In the genomic region with DNA sequence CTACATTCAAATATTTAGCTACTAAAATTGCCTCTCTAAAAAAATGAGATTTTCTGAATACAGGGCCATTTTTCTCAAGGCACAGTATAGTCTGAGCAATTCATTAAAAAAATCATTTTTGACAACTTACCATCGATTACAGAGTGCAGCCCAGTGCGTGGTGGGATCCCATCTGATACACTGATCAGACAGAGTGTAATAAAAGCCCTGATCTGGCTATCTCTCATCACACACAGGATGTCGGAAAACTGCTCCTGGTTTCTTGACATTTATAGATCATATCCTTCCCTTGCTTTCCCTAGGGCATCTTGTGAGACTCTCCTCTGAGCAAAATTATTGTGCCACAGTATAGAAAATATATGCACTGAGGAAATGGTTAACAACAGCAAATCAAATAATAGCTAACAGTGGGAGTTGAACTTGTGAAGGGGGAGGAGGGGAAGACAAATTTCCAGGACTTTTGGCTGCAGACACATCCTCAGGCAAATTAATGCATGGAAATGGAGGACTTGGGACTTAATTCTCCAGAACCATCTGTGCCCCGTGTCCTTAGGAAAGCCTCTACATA, we compare ENCODE assay signal across 25 cellular contexts. TPM values are rescaled to one million over a fixed set of nuclear protein-coding genes. Genes with fewer than 3 reads are reported as not detected.
"Had no signal": no experiment of that assay in that cellular context is flagged by ENCODE, and none has a peak within 500 bp of the region (broad histone marks: within the 10 kb centered on the region; RNA-seq: fewer than 3 reads in every experiment).

No MANE protein-coding gene starts in this region.

- H3K36me3 ChIP-seq: neural progenitor cell, ovary, right lobe of liver, sigmoid colon, stomach, thoracic aorta, thyroid gland, tibial nerve, upper lobe of left lung, vagina had no signal

- H3K27me3 ChIP-seq: neural progenitor cell, ovary, right lobe of liver, sigmoid colon, thyroid gland, tibial nerve, upper lobe of left lung, vagina had no signal

- H3K9ac ChIP-seq: neural progenitor cell, parathyroid adenoma had no signal

- H2AFZ ChIP-seq: neural progenitor cell, parathyroid adenoma had no signal

- H3K27ac ChIP-seq: neural progenitor cell, ovary, parathyroid adenoma, psoas muscle, right lobe of liver, sigmoid colon, stomach, thoracic aorta, thyroid gland, tibial nerve, upper lobe of left lung, vagina had no signal

- H3K4me2 ChIP-seq: neural progenitor cell had no signal

- H3K4me1 ChIP-seq: parathyroid adenoma, psoas muscle, right lobe of liver, sigmoid colon, stomach, thyroid gland, tibial nerve, upper lobe of left lung, vagina had no signal

- ATAC-seq: psoas muscle; right cardiac atrium; right lobe of liver; stimulated activated effector memory CD8-positive, alpha-beta T cell treated with anti-CD3 and anti-CD28 coated beads, Interleukin-12 subunit alpha, Interleukin-12 subunit beta, amount 100 ng/mL, for 72 hours; stimulated activated naive B cell treated with anti-CD40 and anti-IgM and Interleukin-4, amounts not matched to agents 10 μg/mL and 1 μg/mL and 100 μg/mL, for 72 hours had no signal

- H3K79me2 ChIP-seq: parathyroid adenoma had no signal

- H3K4me3 ChIP-seq: neural progenitor cell, ovary, psoas muscle, right lobe of liver, sigmoid colon, stomach, thoracic aorta, thyroid gland, tibial nerve, upper lobe of left lung, vagina had no signal

- H3K9me3 ChIP-seq: ovary, psoas muscle, right lobe of liver, sigmoid colon, stomach, thoracic aorta, thyroid gland, tibial nerve, upper lobe of left lung, vagina had no signal

- DNase-seq: occipital lobe; ovary; posterior cingulate gyrus; psoas muscle; right cardiac atrium; right lobe of liver; sigmoid colon; small intestine; stimulated activated CD4-positive, alpha-beta T cell treated with anti-CD3 and anti-CD28 coated beads, Interleukin-15, amount 100 ng/mL, for 24 hours; stimulated activated CD4-positive, alpha-beta T cell treated with anti-CD3 and anti-CD28 coated beads, Interleukin-2, amount 100 ng/mL, for 24 hours; stimulated activated CD4-positive, alpha-beta T cell treated with anti-CD3 and anti-CD28 coated beads, Interleukin-2, amount 100 ng/mL, for 48 hours; stimulated activated CD4-positive, alpha-beta T cell treated with anti-CD3 and anti-CD28 coated beads, Interleukin-4, amount 100 ng/mL, for 24 hours; stimulated activated naive B cell treated with anti-CD40 and anti-IgM and Interleukin-4, amounts not matched to agents 10 μg/mL and 1 μg/mL and 100 μg/mL, for 72 hours; stimulated activated naive CD4-positive, alpha-beta T cell treated with Interleukin-2 at 50 U/mL for 16 hours; stomach; thyroid gland; trophoblast cell; upper lobe of left lung had no signal

RNA-seq across cellular contexts. Expression of gene CNMD, which starts 28.4 kb away (rescaled TPM):
- polyA plus RNA-seq: neural cell, ovary, psoas muscle, stomach had no signal
